15 cellular contexts compared by ENCODE assay signal in genomic region chr20:11738852-11739251, GRCh38.
DNase-seq lines count a peak whose midpoint lies in the region; FAIRE-seq and TF ChIP-seq lines count a peak whose summit lies in the region.
"Had no signal": no experiment of that assay in that cellular context is flagged by ENCODE, and none has a peak within 500 bp of the region (broad histone marks: within the 10 kb centered on the region; RNA-seq: fewer than 3 reads in every experiment).

No MANE protein-coding gene starts in this region.

- no peak for TF ChIP-seq POLR2A in breast epithelium (IDR thresholded peaks at IDR 0.05)

- dilution Hi-C loops in mammary epithelial cell (cut with HindIII; ENCODE audit: low sequenced_read_pairs): no loop called here

- no peak overlapping the region for H3K4ac ChIP-seq in mesenchymal stem cell (ENCODE audit: low read depth in 1 of 2, low read length in 2 of 2)

- 19% methylated on average over 1 of the region's 1 CpG for WGBS in mammary epithelial cell (ENCODE audit: low coverage, missing lambda C conversion rate)
- no CpG with 5 or more reads among the region's 1 CpG for WGBS in mesenchymal stem cell

- BruUV-seq in mammary epithelial cell (replicated peaks; lab: Mats Ljungman, UMichigan): no TSS peak

- H3K23ac ChIP-seq in mesenchymal stem cell (ENCODE audit: low read length in 2 of 2): no peak overlapping the region

- H4K20me1 ChIP-seq in mammary epithelial cell (ENCODE audit: insufficient read depth, low read length): no peaks in the 10 kb centered on the region
- H4K20me1 ChIP-seq: BLaER1 had no signal

- H3K36me3 ChIP-seq in mammary epithelial cell (ENCODE audit: insufficient read depth, low read length) (no peaks in the 10 kb centered on the region), breast epithelium (no peaks in the 10 kb centered on the region), bronchial epithelial cell (ENCODE audit: control insufficient read depth, insufficient read depth, low read length) (no peaks in the 10 kb centered on the region), mesenchymal stem cell (ENCODE audit: control insufficient read depth in 1 of 2, insufficient read depth in 2 of 2, low read depth in 1 of 2, low read length in 2 of 2) (no peaks in the 10 kb centered on the region)
- H3K36me3 ChIP-seq: BLaER1 had no signal

- H3K4me1 ChIP-seq in mammary epithelial cell (ENCODE audit: insufficient read depth, low read length) (peaks cover 20% of the 10 kb centered on the region), breast epithelium (no peaks in the 10 kb centered on the region), mesenchymal stem cell (ENCODE audit: control insufficient read depth, insufficient read depth, low read depth, low read length) (no peaks in the 10 kb centered on the region)
- H3K4me1 ChIP-seq: Caco-2 had no signal

- no peak overlapping the region for H2BK15ac ChIP-seq in mesenchymal stem cell (ENCODE audit: low read depth, poor library complexity, severe bottlenecking)

- H3K27ac ChIP-seq in mammary epithelial cell (ENCODE audit: insufficient read depth, low read depth, low read length) (no peak overlapping the region), breast epithelium (no peak overlapping the region), mesenchymal stem cell (ENCODE audit: low read length, poor library complexity, severe bottlenecking) (no peak overlapping the region)
- H3K27ac ChIP-seq: 22Rv1, BLaER1 had no signal

- peak overlapping the region in 1 of 3 experiments; percentile 25 for H3K4me3 ChIP-seq in mammary epithelial cell (replicated peaks in 1 of 3; ENCODE audit: insufficient read depth in 1 of 3, low read depth in 2 of 3, low read length in 3 of 3)
- H3K4me3 ChIP-seq in breast epithelium: no peak overlapping the region
- no peak overlapping the region for H3K4me3 ChIP-seq in bronchial epithelial cell (ENCODE audit: low read depth, low read length)
- no peak overlapping the region for H3K4me3 ChIP-seq in mesenchymal stem cell (ENCODE audit: insufficient read depth in 1 of 2, low read depth in 1 of 2, low read length in 2 of 2)
- H3K4me3 ChIP-seq: BLaER1, GM12878, GM23338 had no signal

- H3K27me3 ChIP-seq in mammary epithelial cell (ENCODE audit: insufficient read depth, low read length) (no peaks in the 10 kb centered on the region), breast epithelium (no peaks in the 10 kb centered on the region), bronchial epithelial cell (ENCODE audit: control insufficient read depth, insufficient read depth, low read length) (no peaks in the 10 kb centered on the region), mesenchymal stem cell (ENCODE audit: control insufficient read depth in 1 of 2, insufficient read depth in 1 of 2, low read length in 2 of 2) (no peaks in the 10 kb centered on the region)
- H3K27me3 ChIP-seq: BLaER1 had no signal

- H4K8ac ChIP-seq in mesenchymal stem cell (ENCODE audit: low read length): no peak overlapping the region

- TF ChIP-seq CTCF in mammary epithelial cell (conservative IDR thresholded peaks at IDR 0.05 in 1 of 2, IDR thresholded peaks at IDR 0.05 in 1 of 2; ENCODE audit: extremely low read depth in 1 of 2, insufficient read depth in 1 of 2, low read depth in 1 of 2, low read length in 2 of 2) (no peak), breast epithelium (IDR thresholded peaks at IDR 0.05) (no peak), bronchial epithelial cell (IDR thresholded peaks at IDR 0.05; ENCODE audit: insufficient read depth, low read length, severe bottlenecking) (no peak)

- intact Hi-C loops in mammary epithelial cell (cut with micrococcal nuclease): no loop called here
- intact Hi-C loops in breast epithelium (cut with DNase I; ENCODE audit: low total_unique reads): no loop called here

- no peak overlapping the region for H2AFZ ChIP-seq in mammary epithelial cell (ENCODE audit: low read depth, low read length)
- H2AFZ ChIP-seq in mesenchymal stem cell (ENCODE audit: low read depth, low read length): no peak overlapping the region
- H2AFZ ChIP-seq: GM23338 had no signal

- no peak overlapping the region for H2AK5ac ChIP-seq in mesenchymal stem cell (ENCODE audit: low read length, severe bottlenecking)

- H3K4me2 ChIP-seq in mammary epithelial cell (ENCODE audit: insufficient read depth, low read depth, low read length) (peak overlapping the region; percentile 26), mesenchymal stem cell (ENCODE audit: low read length, poor library complexity, severe bottlenecking) (no peak overlapping the region)
- H3K4me2 ChIP-seq: BLaER1, GM23338 had no signal

- in situ Hi-C loops in mammary epithelial cell (cut with MboI; ENCODE audit: low sequenced_read_pairs in 2 of 2): no loop called here

- H3K79me2 ChIP-seq in mammary epithelial cell (ENCODE audit: insufficient read depth, low read length): no peaks in the 10 kb centered on the region

- H3K18ac ChIP-seq in mesenchymal stem cell (ENCODE audit: low read depth in 1 of 2, low read length in 2 of 2): no peak overlapping the region

- H2BK12ac ChIP-seq in mesenchymal stem cell (ENCODE audit: low read length in 2 of 2): no peak overlapping the region

- H3K14ac ChIP-seq in mesenchymal stem cell (ENCODE audit: low read length in 2 of 2): no peak overlapping the region

- H2BK5ac ChIP-seq in mesenchymal stem cell (ENCODE audit: low read depth, low read length, poor library complexity, severe bottlenecking): peak overlapping the region; percentile 31

- DNase-seq in mammary epithelial cell (peak; percentile 26), breast epithelium (ENCODE audit: low spot score in 2 of 2) (no peak), bronchial epithelial cell (ENCODE audit: low read depth) (peak; percentile 58), mesenchymal stem cell (no peak), DMS 273 treated with DMSO at 0.1 percent for 48 hours (lab: John Stamatoyannopoulos, UW) (no peak), NCI-H748 treated with DMSO at 0.1 percent for 48 hours (lab: John Stamatoyannopoulos, UW) (no peak), RCC 7860 (ENCODE audit: low spot score) (no peak)
- DNase-seq: AML-193; Caco-2; CD8-positive, alpha-beta memory T cell; H7 had no signal

- H3K9ac ChIP-seq in mammary epithelial cell (ENCODE audit: insufficient read depth, low read length) (no peak overlapping the region), mesenchymal stem cell (ENCODE audit: low read length) (no peak overlapping the region)
- H3K9ac ChIP-seq: BLaER1 had no signal

- no peaks in the 10 kb centered on the region for H3K79me1 ChIP-seq in mesenchymal stem cell (replicated peaks; ENCODE audit: low read length, poor library complexity, severe bottlenecking)

- no peak overlapping the region for H4K91ac ChIP-seq in mesenchymal stem cell (ENCODE audit: low read length)

- CTCF ChIA-PET in mammary epithelial cell (lab: Charles Lee; ENCODE audit: low non-redundant PET): no interaction called here

- no peak overlapping the region for H2BK120ac ChIP-seq in mesenchymal stem cell (ENCODE audit: low read depth, low read length)

- FAIRE-seq in bronchial epithelial cell (lab: Jason Lieb, UNC): no peak
- no peak for FAIRE-seq in RCC 7860 (lab: Jason Lieb, UNC)
- FAIRE-seq: GM12878 had no signal

- H3K9me3 ChIP-seq in mammary epithelial cell (replicated peaks; ENCODE audit: insufficient read depth, low read length): no peaks in the 10 kb centered on the region
- H3K9me3 ChIP-seq in breast epithelium: no peaks in the 10 kb centered on the region
- no peaks in the 10 kb centered on the region for H3K9me3 ChIP-seq in mesenchymal stem cell (ENCODE audit: control insufficient read depth, low read length)
- H3K9me3 ChIP-seq: BLaER1, Caco-2 had no signal

Comparison
In these comparisons a context has a peak if more than half of its experiments do, and no peak if none do; other contexts are left out.
1. DNase-seq: peak in mammary epithelial cell (single experiment) and bronchial epithelial cell (single experiment); none in breast epithelium (0 of 2), mesenchymal stem cell (single experiment), DMS 273 treated with DMSO at 0.1 percent for 48 hours (single experiment), NCI-H748 treated with DMSO at 0.1 percent for 48 hours (single experiment) and RCC 7860 (single experiment).